Comparison of ENCODE assay signal across 1 cellular context in genomic region chr6:41040911-41041536, GRCh38.
TF ChIP-seq lines count a peak whose summit lies in the region.

No MANE protein-coding gene starts in this region.

TF ChIP-seq in HepG2, 621 proteins besides CTCF, POLR2A, EP300 and RAD21 (continued from another document and continues in another):
- TF ChIP-seq TFAP4 (IDR thresholded peaks at IDR 0.05; ENCODE audit: borderline replicate concordance, low read depth) (no peak), ZNF547 (CRISPR knock-in tag; IDR thresholded peaks at IDR 0.05) (no peak), ZNF282 (IDR thresholded peaks at IDR 0.05; ENCODE audit: partially characterized antibody) (no peak), AFF4 (CRISPR knock-in tag; IDR thresholded peaks at IDR 0.05) (no peak), XRCC5 (optimal IDR thresholded peaks at IDR 0.05; ENCODE audit: low read length) (no peak), BHLHE40 (IDR thresholded peaks at IDR 0.05; ENCODE audit: low read length) (no peak), MATR3 (CRISPR knock-in tag; IDR thresholded peaks at IDR 0.05) (no peak), SP4 (CRISPR knock-in tag; IDR thresholded peaks at IDR 0.05) (peak; percentile 9; the same call in 1 of the 2 replicates), ZNF605 (CRISPR knock-in tag; IDR thresholded peaks at IDR 0.05) (0 out of 2 replicates have a peak, but pooled peaks have one; percentile 12), NFIB (CRISPR knock-in tag; IDR thresholded peaks at IDR 0.05; ENCODE audit: borderline replicate concordance) (no peak), ZNF761 (CRISPR knock-in tag; conservative IDR thresholded peaks at IDR 0.05) (no peak), TOPORS (CRISPR knock-in tag; IDR thresholded peaks at IDR 0.05) (no peak), ZNF263 (CRISPR knock-in tag; IDR thresholded peaks at IDR 0.05) (peak; percentile 93), CBX5 (CRISPR knock-in tag; IDR thresholded peaks at IDR 0.05; ENCODE audit: borderline replicate concordance) (peak; percentile 7; the same call in 1 of the 2 replicates), MYPOP (CRISPR knock-in tag; IDR thresholded peaks at IDR 0.05) (peak; percentile 40; the same call in 1 of the 2 replicates), ZNF124 (CRISPR knock-in tag; IDR thresholded peaks at IDR 0.05) (peak; percentile 2; the same call in 1 of the 2 replicates), GFI1 (CRISPR knock-in tag; IDR thresholded peaks at IDR 0.05; ENCODE audit: borderline replicate concordance) (no peak), ZNF543 (CRISPR knock-in tag; IDR thresholded peaks at IDR 0.05) (no peak), ZNF564 (CRISPR knock-in tag; IDR thresholded peaks at IDR 0.05) (peak; percentile 5; the same call in 1 of the 2 replicates), ZNF431 (CRISPR knock-in tag; IDR thresholded peaks at IDR 0.05; ENCODE audit: borderline replicate concordance, low read depth) (peak; percentile 24; the same call in 1 of the 2 replicates), ZNF598 (CRISPR knock-in tag; IDR thresholded peaks at IDR 0.05; ENCODE audit: borderline replicate concordance) (0 out of 2 replicates have a peak, but pooled peaks have one; percentile 0), ARID5B (CRISPR knock-in tag; IDR thresholded peaks at IDR 0.05) (0 out of 2 replicates have a peak, but pooled peaks have one; percentile 0), ZNF230 (CRISPR knock-in tag; IDR thresholded peaks at IDR 0.05) (no peak), RELA (CRISPR knock-in tag; IDR thresholded peaks at IDR 0.05) (no peak; the same call in 1 of the 2 replicates), MYNN (CRISPR knock-in tag; IDR thresholded peaks at IDR 0.05; ENCODE audit: low read depth) (no peak), ZNF232 (CRISPR knock-in tag; IDR thresholded peaks at IDR 0.05; ENCODE audit: borderline replicate concordance) (no peak), CBX1 (IDR thresholded peaks at IDR 0.05; ENCODE audit: low read depth) (no peak), ZNF878 (CRISPR knock-in tag; IDR thresholded peaks at IDR 0.05) (no peak), CCDC6 (CRISPR knock-in tag; IDR thresholded peaks at IDR 0.05) (no peak), ETV5 (CRISPR knock-in tag; IDR thresholded peaks at IDR 0.05; ENCODE audit: borderline replicate concordance) (no peak), ZMYM3 (CRISPR knock-in tag; IDR thresholded peaks at IDR 0.05) (0 out of 2 replicates have a peak, but pooled peaks have one; percentile 3), SMARCE1 (IDR thresholded peaks at IDR 0.05; ENCODE audit: borderline replicate concordance) (no peak), IRF2 (CRISPR knock-in tag; IDR thresholded peaks at IDR 0.05) (peak; percentile 4; the same call in 1 of the 2 replicates), TRIM22 (IDR thresholded peaks at IDR 0.05) (no peak), PTBP1 (IDR thresholded peaks at IDR 0.05; ENCODE audit: low read depth, low read length, poor library complexity, severe bottlenecking) (no peak), ZKSCAN5 (CRISPR knock-in tag; IDR thresholded peaks at IDR 0.05) (no peak), ZNF609 (CRISPR knock-in tag; IDR thresholded peaks at IDR 0.05; ENCODE audit: borderline replicate concordance) (no peak), KDM5A (IDR thresholded peaks at IDR 0.05; ENCODE audit: borderline replicate concordance, low read length) (no peak), HIC2 (CRISPR knock-in tag; IDR thresholded peaks at IDR 0.05; ENCODE audit: low read depth) (no peak; the same call in 1 of the 2 replicates), PLRG1 (conservative IDR thresholded peaks at IDR 0.05) (no peak), ZNF562 (CRISPR knock-in tag; IDR thresholded peaks at IDR 0.05; ENCODE audit: borderline replicate concordance) (no peak), ZNF766 (CRISPR knock-in tag; IDR thresholded peaks at IDR 0.05; ENCODE audit: borderline replicate concordance) (no peak), ZNF792 (CRISPR knock-in tag; IDR thresholded peaks at IDR 0.05) (no peak), MED8 (CRISPR knock-in tag; IDR thresholded peaks at IDR 0.05; ENCODE audit: insufficient replicate concordance) (no peak), ZNF589 (CRISPR knock-in tag; conservative IDR thresholded peaks at IDR 0.05) (no peak), ZNF333 (CRISPR knock-in tag; IDR thresholded peaks at IDR 0.05; ENCODE audit: borderline replicate concordance) (0 out of 2 replicates have a peak, but pooled peaks have one; percentile 1), ZNF704 (CRISPR knock-in tag; IDR thresholded peaks at IDR 0.05; ENCODE audit: borderline replicate concordance) (no peak), HHEX (CRISPR knock-in tag; IDR thresholded peaks at IDR 0.05) (no peak), SRF (IDR thresholded peaks at IDR 0.05; ENCODE audit: low read depth, low read length) (no peak), KLF11 (CRISPR knock-in tag; IDR thresholded peaks at IDR 0.05) (0 out of 2 replicates have a peak, but pooled peaks have one; percentile 17)
